Comparison of ENCODE assay signal across 1 cellular context in the genomic region with DNA sequence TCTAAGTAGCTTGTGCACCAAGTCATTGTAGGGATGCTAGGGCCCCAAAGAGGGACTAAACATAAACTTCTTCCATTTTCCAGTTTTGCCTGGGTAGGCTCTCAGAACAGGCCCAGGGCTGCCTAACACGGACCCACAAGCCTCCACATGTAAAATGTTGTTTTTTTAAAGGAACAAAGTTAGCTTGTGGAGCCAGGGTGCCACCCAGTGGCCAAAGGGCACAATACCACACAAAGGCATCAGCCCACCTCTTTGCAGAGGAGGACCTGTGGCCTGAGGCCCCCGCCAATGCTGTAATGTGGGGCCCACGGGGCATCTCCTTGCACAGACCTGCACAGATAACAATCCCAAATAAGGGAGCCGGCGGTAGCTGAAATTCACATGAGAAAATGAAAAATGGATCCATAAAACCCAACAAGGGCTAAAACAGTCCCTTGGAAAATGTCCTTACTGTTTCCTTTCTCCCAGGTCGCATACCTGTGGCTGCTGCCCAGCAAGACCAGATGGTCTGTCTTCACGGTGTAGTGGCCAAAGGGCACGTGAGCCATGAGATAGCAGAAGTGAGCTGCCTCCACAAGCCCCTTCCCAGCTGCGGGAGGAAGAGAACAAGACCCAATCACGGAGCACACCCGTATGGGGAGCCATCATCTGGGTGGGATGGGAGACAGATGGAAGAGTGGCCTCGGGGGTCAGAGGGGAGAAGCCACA.
TF ChIP-seq lines count a peak whose summit lies in the region.

No MANE protein-coding gene starts in this region.

TF ChIP-seq in HepG2, 621 proteins besides CTCF, POLR2A, EP300 and RAD21 (continued from another document):
- TF ChIP-seq MATR3 (CRISPR knock-in tag; IDR thresholded peaks at IDR 0.05) (no peak), MYNN (CRISPR knock-in tag; IDR thresholded peaks at IDR 0.05; ENCODE audit: low read depth) (no peak), SMC3 (IDR thresholded peaks at IDR 0.05; ENCODE audit: low read length) (peak; percentile 68), MTA3 (CRISPR knock-in tag; IDR thresholded peaks at IDR 0.05) (no peak), KAT7 (CRISPR knock-in tag; IDR thresholded peaks at IDR 0.05; ENCODE audit: borderline replicate concordance) (no peak), MTA1 (CRISPR knock-in tag; IDR thresholded peaks at IDR 0.05; ENCODE audit: borderline replicate concordance) (no peak), ZNF10 (CRISPR knock-in tag; IDR thresholded peaks at IDR 0.05; ENCODE audit: borderline replicate concordance, low read depth) (no peak), ZNF550 (CRISPR knock-in tag; IDR thresholded peaks at IDR 0.05; ENCODE audit: borderline replicate concordance) (no peak), KDM6A (CRISPR knock-in tag; IDR thresholded peaks at IDR 0.05; ENCODE audit: low read depth) (no peak), STAG1 (CRISPR knock-in tag; IDR thresholded peaks at IDR 0.05) (peak; percentile 88), ZNF616 (CRISPR knock-in tag; IDR thresholded peaks at IDR 0.05; ENCODE audit: low read depth) (no peak), BATF2 (CRISPR knock-in tag; IDR thresholded peaks at IDR 0.05) (no peak), KDM1A (CRISPR knock-in tag; IDR thresholded peaks at IDR 0.05) (no peak), ETS1 (CRISPR knock-in tag; IDR thresholded peaks at IDR 0.05) (no peak), PHF20 (CRISPR knock-in tag; IDR thresholded peaks at IDR 0.05) (no peak), E2F2 (CRISPR knock-in tag; IDR thresholded peaks at IDR 0.05; ENCODE audit: borderline replicate concordance) (no peak), ZNF589 (CRISPR knock-in tag; conservative IDR thresholded peaks at IDR 0.05) (no peak), ATF7-NPFF (CRISPR knock-in tag; IDR thresholded peaks at IDR 0.05; ENCODE audit: low read depth) (no peak), ZNF331 (CRISPR knock-in tag; IDR thresholded peaks at IDR 0.05) (no peak), ATAD3A (CRISPR knock-in tag; IDR thresholded peaks at IDR 0.05) (no peak), RERE (CRISPR knock-in tag; IDR thresholded peaks at IDR 0.05; ENCODE audit: low read depth) (no peak), AGO2 (optimal IDR thresholded peaks at IDR 0.05; ENCODE audit: low read depth, low read length) (no peak), HMG20B (CRISPR knock-in tag; conservative IDR thresholded peaks at IDR 0.05) (no peak), PAWR (CRISPR knock-in tag; IDR thresholded peaks at IDR 0.05; ENCODE audit: borderline replicate concordance) (no peak), ZNF639 (CRISPR knock-in tag; conservative IDR thresholded peaks at IDR 0.05) (no peak), ZNF841 (CRISPR knock-in tag; IDR thresholded peaks at IDR 0.05; ENCODE audit: borderline replicate concordance) (no peak), SALL1 (CRISPR knock-in tag; IDR thresholded peaks at IDR 0.05) (0 out of 2 replicates have a peak, but pooled peaks have one; percentile 10), EED (CRISPR knock-in tag; IDR thresholded peaks at IDR 0.05) (no peak), ZNF597 (CRISPR knock-in tag; IDR thresholded peaks at IDR 0.05) (no peak), SRSF1 (optimal IDR thresholded peaks at IDR 0.05; ENCODE audit: low read depth, low read length) (no peak), CEBPG (CRISPR knock-in tag; IDR thresholded peaks at IDR 0.05) (no peak), GABPA (IDR thresholded peaks at IDR 0.05; ENCODE audit: low read depth, low read length) (no peak), GABPA (CRISPR knock-in tag; IDR thresholded peaks at IDR 0.05; ENCODE audit: low read depth) (no peak), ZFP90 (CRISPR knock-in tag; IDR thresholded peaks at IDR 0.05; ENCODE audit: borderline replicate concordance) (no peak), ZFP37 (CRISPR knock-in tag; IDR thresholded peaks at IDR 0.05; ENCODE audit: borderline replicate concordance) (no peak), ZNF20 (CRISPR knock-in tag; IDR thresholded peaks at IDR 0.05) (no peak), ZNF749 (CRISPR knock-in tag; IDR thresholded peaks at IDR 0.05; ENCODE audit: borderline replicate concordance) (no peak), XRCC5 (optimal IDR thresholded peaks at IDR 0.05; ENCODE audit: low read length) (peak; percentile 47), ZBTB7A (CRISPR knock-in tag; IDR thresholded peaks at IDR 0.05) (no peak)
- TF ChIP-seq, protein P1, sequence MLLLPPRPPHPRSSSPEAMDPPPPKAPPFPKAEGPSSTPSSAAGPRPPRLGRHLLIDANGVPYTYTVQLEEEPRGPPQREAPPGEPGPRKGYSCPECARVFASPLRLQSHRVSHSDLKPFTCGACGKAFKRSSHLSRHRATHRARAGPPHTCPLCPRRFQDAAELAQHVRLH (CRISPR knock-in tag; IDR thresholded peaks at IDR 0.05; ENCODE audit: borderline replicate concordance, low read depth) = 0 out of 2 replicates have a peak, but pooled peaks have one; percentile 35
- TF ChIP-seq, protein P2, sequence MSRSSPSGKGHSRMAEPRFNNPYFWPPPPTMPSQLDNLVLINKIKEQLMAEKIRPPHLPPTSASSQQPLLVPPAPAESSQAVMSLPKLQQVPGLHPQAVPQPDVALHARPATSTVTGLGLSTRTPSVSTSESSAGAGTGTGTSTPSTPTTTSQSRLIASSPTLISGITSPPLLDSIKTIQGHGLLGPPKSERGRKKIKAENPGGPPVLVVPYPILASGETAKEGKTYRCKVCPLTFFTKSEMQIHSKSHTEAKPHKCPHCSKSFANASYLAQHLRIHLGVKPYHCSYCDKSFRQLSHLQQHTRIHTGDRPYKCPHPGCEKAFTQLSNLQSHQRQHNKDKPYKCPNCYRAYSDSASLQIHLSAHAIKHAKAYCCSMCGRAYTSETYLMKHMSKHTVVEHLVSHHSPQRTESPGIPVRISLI (CRISPR knock-in tag; IDR thresholded peaks at IDR 0.05; ENCODE audit: borderline replicate concordance) = peak; percentile 82; the same call in 1 of the 2 replicates
- TF ChIP-seq, protein P3, sequence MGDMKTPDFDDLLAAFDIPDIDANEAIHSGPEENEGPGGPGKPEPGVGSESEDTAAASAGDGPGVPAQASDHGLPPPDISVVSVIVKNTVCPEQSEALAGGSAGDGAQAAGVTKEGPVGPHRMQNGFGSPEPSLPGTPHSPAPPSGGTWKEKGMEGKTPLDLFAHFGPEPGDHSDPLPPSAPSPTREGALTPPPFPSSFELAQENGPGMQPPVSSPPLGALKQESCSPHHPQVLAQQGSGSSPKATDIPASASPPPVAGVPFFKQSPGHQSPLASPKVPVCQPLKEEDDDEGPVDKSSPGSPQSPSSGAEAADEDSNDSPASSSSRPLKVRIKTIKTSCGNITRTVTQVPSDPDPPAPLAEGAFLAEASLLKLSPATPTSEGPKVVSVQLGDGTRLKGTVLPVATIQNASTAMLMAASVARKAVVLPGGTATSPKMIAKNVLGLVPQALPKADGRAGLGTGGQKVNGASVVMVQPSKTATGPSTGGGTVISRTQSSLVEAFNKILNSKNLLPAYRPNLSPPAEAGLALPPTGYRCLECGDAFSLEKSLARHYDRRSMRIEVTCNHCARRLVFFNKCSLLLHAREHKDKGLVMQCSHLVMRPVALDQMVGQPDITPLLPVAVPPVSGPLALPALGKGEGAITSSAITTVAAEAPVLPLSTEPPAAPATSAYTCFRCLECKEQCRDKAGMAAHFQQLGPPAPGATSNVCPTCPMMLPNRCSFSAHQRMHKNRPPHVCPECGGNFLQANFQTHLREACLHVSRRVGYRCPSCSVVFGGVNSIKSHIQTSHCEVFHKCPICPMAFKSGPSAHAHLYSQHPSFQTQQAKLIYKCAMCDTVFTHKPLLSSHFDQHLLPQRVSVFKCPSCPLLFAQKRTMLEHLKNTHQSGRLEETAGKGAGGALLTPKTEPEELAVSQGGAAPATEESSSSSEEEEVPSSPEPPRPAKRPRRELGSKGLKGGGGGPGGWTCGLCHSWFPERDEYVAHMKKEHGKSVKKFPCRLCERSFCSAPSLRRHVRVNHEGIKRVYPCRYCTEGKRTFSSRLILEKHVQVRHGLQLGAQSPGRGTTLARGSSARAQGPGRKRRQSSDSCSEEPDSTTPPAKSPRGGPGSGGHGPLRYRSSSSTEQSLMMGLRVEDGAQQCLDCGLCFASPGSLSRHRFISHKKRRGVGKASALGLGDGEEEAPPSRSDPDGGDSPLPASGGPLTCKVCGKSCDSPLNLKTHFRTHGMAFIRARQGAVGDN (CRISPR knock-in tag; IDR thresholded peaks at IDR 0.05) = no peak
